Comparison of ENCODE assay signal across 8 cellular contexts in the genomic region with DNA sequence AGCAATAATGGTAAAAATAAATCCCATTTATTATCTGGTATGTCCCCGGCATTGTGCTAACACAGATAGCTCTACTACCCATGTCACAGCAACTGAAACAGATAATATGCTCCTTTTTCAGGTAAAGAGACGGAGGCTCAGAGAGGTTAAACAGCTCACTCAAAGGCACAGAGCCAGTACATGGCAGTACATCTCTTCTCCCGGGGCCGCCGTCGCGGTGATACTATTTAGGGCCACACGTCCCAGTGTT. TPM values are rescaled to one million over a fixed set of nuclear protein-coding genes. Genes with fewer than 3 reads are reported as not detected.
DNase-seq lines count a peak whose midpoint lies in the region; ATAC-seq and TF ChIP-seq lines count a peak whose summit lies in the region.

No MANE protein-coding gene starts in this region.

- TF ChIP-seq CTCF in natural killer cell (IDR thresholded peaks at IDR 0.05), result no peak

- H3K4me3 Mint-ChIP-seq in natural killer cell, result peak overlapping the region; percentile 94

- H3K9me3 Mint-ChIP-seq in natural killer cell, result no peaks in the 10 kb centered on the region

- peak; percentile 4 for ATAC-seq in GM18517 (IDR thresholded peaks at IDR 0.05; ENCODE audit: unreplicated experiment)
- peak; percentile 7 for ATAC-seq in HG03457 (IDR thresholded peaks at IDR 0.05; ENCODE audit: unreplicated experiment)
- ATAC-seq in natural killer cell, result peak in 2 of 3 donors; percentile 4 to 15
- ATAC-seq in HG02885 (IDR thresholded peaks at IDR 0.05; ENCODE audit: poor library complexity, unreplicated experiment), result no peak
- ATAC-seq in GM19328 (IDR thresholded peaks at IDR 0.05; ENCODE audit: unreplicated experiment), result no peak
- ATAC-seq in HG03469 (IDR thresholded peaks at IDR 0.05; ENCODE audit: unreplicated experiment), result no peak

- peaks cover 0 to 2% of the 10 kb centered on the region in 2 donors for H3K27me3 Mint-ChIP-seq in natural killer cell (ENCODE audit: low read depth in 2 of 2)

- peak overlapping the region; percentile 85 for H3K27ac ChIP-seq in caudate nucleus (ENCODE audit: low read depth, low read length)

- DNase-seq in caudate nucleus (lab: John Stamatoyannopoulos, UW), result no peak
- DNase-seq in natural killer cell, result no peak
- DNase-seq in CD1c-positive myeloid dendritic cell (ENCODE audit: extremely low spot score), result no peak

- H3K36me3 Mint-ChIP-seq in natural killer cell, result no peaks in the 10 kb centered on the region

- peak overlapping the region; percentile 80 to 91 for H3K27ac Mint-ChIP-seq in natural killer cell

- peaks cover 27 to 39% of the 10 kb centered on the region in 2 donors for H3K4me1 Mint-ChIP-seq in natural killer cell

- intact Hi-C loops in natural killer cell (cut with micrococcal nuclease), result loop anchor here (5.0 kb wide), 1 partner anchor 1628 kb away; the partner anchor contains the start of gene GORASP2

RNA-seq across cellular contexts. Expression of gene PDK1, which starts 0.7 kb away (rescaled TPM):
- 10 to 100 TPM; 17.3 to 29.1 (median 22.6) TPM for total RNA-seq in natural killer cell

Comparison
In these comparisons a context has a peak if more than half of its experiments do, and no peak if none do; other contexts are left out.
1. ATAC-seq: peak in GM18517 (single experiment), HG03457 (single experiment) and natural killer cell (2 of 3); none in HG02885 (single experiment), GM19328 (single experiment) and HG03469 (single experiment).